ENCODE assay signal across 11 cellular contexts in the genomic region with DNA sequence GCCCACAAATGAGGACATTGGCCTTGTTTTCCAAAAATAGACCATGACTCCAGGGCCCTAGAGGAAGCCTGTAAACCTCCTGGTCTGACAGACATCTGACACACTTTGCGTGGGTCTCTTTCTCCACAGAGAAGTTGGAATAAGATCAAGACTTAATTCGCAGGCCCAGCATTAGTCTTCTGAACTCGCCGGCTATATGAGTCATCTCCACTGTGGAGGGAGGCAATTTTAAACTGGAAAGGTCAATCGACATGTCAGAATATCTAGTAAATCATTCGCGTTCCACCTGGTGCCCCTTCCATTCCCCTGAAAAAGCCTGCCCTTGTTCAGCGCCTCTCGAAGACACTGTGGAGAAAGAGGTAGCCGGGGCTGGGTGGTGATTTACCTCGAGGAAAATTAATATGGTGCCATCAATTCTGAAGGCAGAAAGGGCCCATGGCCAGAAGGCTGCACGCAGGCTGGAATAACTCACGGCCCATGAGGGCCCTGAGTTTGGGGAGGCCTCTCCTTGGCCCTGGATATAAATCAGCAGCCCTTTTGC.
DNase-seq lines count a peak whose midpoint lies in the region; ATAC-seq and TF ChIP-seq lines count a peak whose summit lies in the region.
"Had no signal": no experiment of that assay in that cellular context is flagged by ENCODE, and none has a peak within 500 bp of the region (broad histone marks: within the 10 kb centered on the region; RNA-seq: fewer than 3 reads in every experiment).

No MANE protein-coding gene starts in this region.

- ATAC-seq in gastrocnemius medialis (peak; percentile 75 to 87), GM18505 (IDR thresholded peaks at IDR 0.05; ENCODE audit: unreplicated experiment) (no peak), HG03469 (IDR thresholded peaks at IDR 0.05; ENCODE audit: unreplicated experiment) (no peak), HG03135 (IDR thresholded peaks at IDR 0.05; ENCODE audit: unreplicated experiment) (no peak)

- H3K36me3 ChIP-seq in gastrocnemius medialis = no peaks in the 10 kb centered on the region

- no peaks in the 10 kb centered on the region for H3K27me3 ChIP-seq in gastrocnemius medialis

- H3K4me1 ChIP-seq in gastrocnemius medialis = peaks cover 11 to 14% of the 10 kb centered on the region in 2 donors

- in situ Hi-C loops in gastrocnemius medialis (cut with MboI; ENCODE audit: low sequenced_read_pairs in 4 of 4) = no loop called here

- TF ChIP-seq POLR2A in gastrocnemius medialis (IDR thresholded peaks at IDR 0.05) = no peak
- no peak for TF ChIP-seq POLR2A in GM18505 (IDR thresholded peaks at IDR 0.05; ENCODE audit: borderline replicate concordance, extremely low read depth, insufficient read depth, insufficient read length)

- DNase-seq in GM04504 (ENCODE audit: low read depth) (peak; percentile 29), RPMI7951 (ENCODE audit: low read depth) (peak; percentile 98), fibroblast of the aortic adventitia (ENCODE audit: low read depth) (peak; percentile 51), gastrocnemius medialis (peak in 1 of 2 donors; percentile 29), NCI-H524 (lab: John Stamatoyannopoulos, UW) (no peak)
- DNase-seq: activated effector memory CD4-positive, alpha-beta T cell treated with anti-CD3 and anti-CD28 coated beads, Interleukin-2, amount 50 U/mL, for 16 hours; NCI-H1436 treated with DMSO at 0.1 percent for 48 hours had no signal

- H3K27ac ChIP-seq in gastrocnemius medialis = peak overlapping the region; percentile 9 to 57 (median 30)
- H3K27ac ChIP-seq: SK-N-MC had no signal

- intact Hi-C loops in gastrocnemius medialis (cut with DNase I; ENCODE audit: low total_unique reads) = no loop called here

- H3K9me3 ChIP-seq in gastrocnemius medialis = no peaks in the 10 kb centered on the region

- no peak overlapping the region for H3K4me3 ChIP-seq in fibroblast of the aortic adventitia (ENCODE audit: low read depth, low read length)
- no peak overlapping the region for H3K4me3 ChIP-seq in gastrocnemius medialis
- H3K4me3 ChIP-seq: SK-N-MC had no signal

- TF ChIP-seq CTCF in fibroblast of the aortic adventitia (IDR thresholded peaks at IDR 0.05; ENCODE audit: insufficient read depth, low read length) (no peak), gastrocnemius medialis (IDR thresholded peaks at IDR 0.05 in 4 of 5, conservative IDR thresholded peaks at IDR 0.05 in 1 of 5) (no peak)

Comparison
In these comparisons a context has a peak if more than half of its experiments do, and no peak if none do; other contexts are left out.
1. DNase-seq: peak in GM04504 (single experiment), RPMI7951 (single experiment) and fibroblast of the aortic adventitia (single experiment); none in NCI-H524 (0 of 2).
2. ATAC-seq: peak in gastrocnemius medialis (2 of 2); none in GM18505 (single experiment), HG03469 (single experiment) and HG03135 (single experiment).